Comparison of ENCODE assay signal across 25 cellular contexts in the genomic region with DNA sequence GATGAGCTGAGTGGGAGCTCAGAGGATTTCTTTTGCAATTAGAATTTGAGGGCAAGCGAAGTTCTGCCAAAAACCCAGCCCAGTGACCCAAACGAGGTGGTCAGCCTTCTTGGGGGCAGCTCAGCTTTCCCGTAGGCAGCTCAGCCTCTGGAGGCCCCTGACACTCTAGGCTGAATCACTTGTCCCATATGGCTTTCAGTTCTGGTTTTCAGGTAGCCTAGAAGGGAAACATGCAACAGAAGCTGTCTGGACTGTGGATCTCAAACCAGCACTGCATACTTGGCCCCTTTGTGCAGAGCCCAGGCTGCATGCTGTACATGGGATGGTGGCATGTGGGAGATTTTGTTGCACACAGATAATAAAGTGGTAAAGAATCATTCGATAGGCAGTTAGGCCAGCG.
"Had no signal": no experiment of that assay in that cellular context is flagged by ENCODE, and none has a peak within 500 bp of the region (broad histone marks: within the 10 kb centered on the region; RNA-seq: fewer than 3 reads in every experiment).

No MANE protein-coding gene starts in this region.

- H3K27ac ChIP-seq: colonic mucosa, coronary artery, dorsolateral prefrontal cortex, epithelial cell of prostate, esophagus squamous epithelium, foreskin keratinocyte, gastrocnemius medialis, gastroesophageal sphincter, heart left ventricle, heart right ventricle, hepatocyte had no signal

- H3K9me3 ChIP-seq: colonic mucosa, esophagus squamous epithelium, gastrocnemius medialis, gastroesophageal sphincter had no signal

- H2AFZ ChIP-seq: hepatocyte had no signal

- H3K4me2 ChIP-seq: hepatocyte had no signal

- H3K4me3 ChIP-seq: colonic mucosa, coronary artery, dorsolateral prefrontal cortex, esophagus squamous epithelium, gastrocnemius medialis, gastroesophageal sphincter, heart left ventricle, heart right ventricle, hepatocyte had no signal

- H3K4me3 Mint-ChIP-seq: dendritic cell treated with granulocyte-macrophage colony-stimulating factor and Interleukin-4, amounts not matched to agents 40 ng/mL and 50 ng/mL, for 4 days; effector memory CD8-positive, alpha-beta T cell; endodermal cell had no signal

- ATAC-seq: effector memory CD8-positive, alpha-beta T cell; esophagus mucosa; foreskin keratinocyte; gastrocnemius medialis; gastroesophageal sphincter; heart left ventricle; heart right ventricle had no signal

- H3K4me1 ChIP-seq: colonic mucosa, esophagus squamous epithelium, foreskin keratinocyte, gastrocnemius medialis, gastroesophageal sphincter, heart left ventricle, heart right ventricle had no signal

- H3K36me3 ChIP-seq: colonic mucosa, esophagus squamous epithelium, gastrocnemius medialis, gastroesophageal sphincter, heart left ventricle, heart right ventricle had no signal

- H3K27me3 ChIP-seq: colonic mucosa, esophagus squamous epithelium, foreskin keratinocyte, gastrocnemius medialis, gastroesophageal sphincter, heart left ventricle, heart right ventricle, hepatocyte had no signal

- H3K4me1 Mint-ChIP-seq: endodermal cell had no signal

- H3K79me2 ChIP-seq: hepatocyte had no signal

- H3K27me3 Mint-ChIP-seq: dendritic cell treated with granulocyte-macrophage colony-stimulating factor and Interleukin-4, amounts not matched to agents 40 ng/mL and 50 ng/mL, for 4 days; effector memory CD8-positive, alpha-beta T cell had no signal

- DNase-seq: colonic mucosa; cortex of kidney; dermis blood vessel endothelial cell; dorsolateral prefrontal cortex; effector CD4-positive, alpha-beta T cell; effector CD8-positive, alpha-beta T cell; effector memory CD4-positive, alpha-beta T cell; effector memory CD8-positive, alpha-beta T cell; endodermal cell; erythroblast; esophagus squamous epithelium; foreskin fibroblast; foreskin melanocyte; gastrocnemius medialis; glutamatergic neuron; head of caudate nucleus; heart left ventricle; heart right ventricle had no signal

- H3K27ac Mint-ChIP-seq: dendritic cell treated with granulocyte-macrophage colony-stimulating factor and Interleukin-4, amounts not matched to agents 40 ng/mL and 50 ng/mL, for 4 days; effector memory CD8-positive, alpha-beta T cell; endodermal cell had no signal
